In genomic region chr4:43778187-43778915, GRCh38 we compare ENCODE assay signal across 25 cellular contexts.
DNase-seq lines count a peak whose midpoint lies in the region; ATAC-seq lines count a peak whose summit lies in the region.
"Had no signal": no experiment of that assay in that cellular context is flagged by ENCODE, and none has a peak within 500 bp of the region (broad histone marks: within the 10 kb centered on the region; RNA-seq: fewer than 3 reads in every experiment).

No MANE protein-coding gene starts in this region.

- intact Hi-C loops in Right ventricle myocardium superior (cut with DNase I), result no loop called here

- no peaks in the 10 kb centered on the region for H3K9me3 Mint-ChIP-seq in memory B cell
- H3K9me3 Mint-ChIP-seq: activated CD4-positive, alpha-beta T cell treated with anti-CD3 and anti-CD28 coated beads, Interleukin-2, amount 10 ng/mL, durations not matched to agents 7 days and 5 days; activated T-helper 1 cell treated with anti-CD3 and anti-CD28 coated beads, Interleukin-12 subunit alpha, Interleukin-12 subunit beta, Interleukin-2, Interleukin-4 antibody, amounts not matched to agents 30 ng/mL and 10 ng/mL and 1 ng/mL, durations not matched to agents 14 hours and 24 hours and 36 hours; dendritic cell treated with granulocyte-macrophage colony-stimulating factor and Interleukin-4, amounts not matched to agents 40 ng/mL and 50 ng/mL, for 4 days; H9 had no signal

- ATAC-seq in GM18519 (IDR thresholded peaks at IDR 0.05; ENCODE audit: low FRiP score, unreplicated experiment) (peak; percentile 75), GM21528 (IDR thresholded peaks at IDR 0.05; ENCODE audit: low FRiP score, unreplicated experiment) (peak; percentile 57), HG03066 (IDR thresholded peaks at IDR 0.05; ENCODE audit: low read depth, unreplicated experiment) (peak; percentile 67), memory B cell (ENCODE audit: low read depth) (peak; percentile 27), Right ventricle myocardium superior (ENCODE audit: poor library complexity) (no peak), GM21447 (IDR thresholded peaks at IDR 0.05; ENCODE audit: unreplicated experiment) (no peak)
- ATAC-seq: activated naive CD4-positive, alpha-beta T cell treated with anti-CD3 and anti-CD28 coated beads, Interleukin-2, amount 50 U/mL, for 72 hours; stimulated activated naive CD8-positive, alpha-beta T cell treated with anti-CD3 and anti-CD28 coated beads, Interleukin-15, Interleukin-2, amounts not matched to agents 100 U/mL and 50 U/mL, for 24 hours had no signal

- DNase-seq in memory B cell (ENCODE audit: low spot score in 2 of 2) (no peak), A172 (ENCODE audit: low spot score) (no peak), Right ventricle myocardium superior (no peak)
- no peak for DNase-seq in activated CD4-positive, alpha-beta T cell treated with anti-CD3 and anti-CD28 coated beads, Interleukin-2, amount 50 U/mL, for 1 hour
- DNase-seq: activated CD4-positive, alpha-beta T cell treated with anti-CD3 and anti-CD28 coated beads, Interleukin-2, amount 10 ng/mL, durations not matched to agents 7 days and 5 days; aorta; caudate nucleus; GF-D8; H9; mesenchymal stem cell; NCI-H1436; NCI-H510A treated with DMSO at 0.1 percent for 48 hours; SK-N-SH; small intestine; stimulated activated CD4-positive, alpha-beta T cell treated with anti-CD3 and anti-CD28 coated beads, Interleukin-2, amount 100 ng/mL, for 24 hours; stimulated activated naive CD8-positive, alpha-beta T cell treated with anti-CD3 and anti-CD28 coated beads, Interleukin-15, Interleukin-2, amounts not matched to agents 100 U/mL and 50 U/mL, for 24 hours; T-helper 2 cell; tibial artery had no signal

- no peaks in the 10 kb centered on the region for H3K36me3 Mint-ChIP-seq in memory B cell
- H3K36me3 Mint-ChIP-seq: activated naive CD4-positive, alpha-beta T cell treated with anti-CD3 and anti-CD28 coated beads, Interleukin-2, amount 50 U/mL, for 72 hours had no signal

- H3K27ac Mint-ChIP-seq in memory B cell, result no peak overlapping the region
- H3K27ac Mint-ChIP-seq: activated CD4-positive, alpha-beta T cell treated with anti-CD3 and anti-CD28 coated beads, Interleukin-2, amount 10 ng/mL, durations not matched to agents 7 days and 5 days; activated naive CD4-positive, alpha-beta T cell treated with anti-CD3 and anti-CD28 coated beads, Interleukin-2, amount 50 U/mL, for 72 hours; activated T-helper 1 cell treated with anti-CD3 and anti-CD28 coated beads, Interleukin-12 subunit alpha, Interleukin-12 subunit beta, Interleukin-2, Interleukin-4 antibody, amounts not matched to agents 30 ng/mL and 10 ng/mL and 1 ng/mL, durations not matched to agents 14 hours and 24 hours and 36 hours; dendritic cell treated with granulocyte-macrophage colony-stimulating factor and Interleukin-4, amounts not matched to agents 40 ng/mL and 50 ng/mL, for 4 days; H9 had no signal

- no peak overlapping the region for H3K4me3 Mint-ChIP-seq in memory B cell
- H3K4me3 Mint-ChIP-seq: activated CD4-positive, alpha-beta T cell treated with anti-CD3 and anti-CD28 coated beads, Interleukin-2, amount 10 ng/mL, durations not matched to agents 7 days and 5 days; activated T-helper 1 cell treated with anti-CD3 and anti-CD28 coated beads, Interleukin-12 subunit alpha, Interleukin-12 subunit beta, Interleukin-2, Interleukin-4 antibody, amounts not matched to agents 30 ng/mL and 10 ng/mL and 1 ng/mL, durations not matched to agents 14 hours and 24 hours and 36 hours; dendritic cell treated with granulocyte-macrophage colony-stimulating factor and Interleukin-4, amounts not matched to agents 40 ng/mL and 50 ng/mL, for 4 days; H9 had no signal

- no peaks in the 10 kb centered on the region for H3K4me1 Mint-ChIP-seq in memory B cell
- H3K4me1 Mint-ChIP-seq: activated CD4-positive, alpha-beta T cell treated with anti-CD3 and anti-CD28 coated beads, Interleukin-2, amount 10 ng/mL, durations not matched to agents 7 days and 5 days had no signal

- H3K27me3 Mint-ChIP-seq in memory B cell, result no peaks in the 10 kb centered on the region
- H3K27me3 Mint-ChIP-seq: activated CD4-positive, alpha-beta T cell treated with anti-CD3 and anti-CD28 coated beads, Interleukin-2, amount 10 ng/mL, durations not matched to agents 7 days and 5 days; dendritic cell treated with granulocyte-macrophage colony-stimulating factor and Interleukin-4, amounts not matched to agents 40 ng/mL and 50 ng/mL, for 4 days had no signal

Comparison
In these comparisons a context has a peak if more than half of its experiments do, and no peak if none do; other contexts are left out.
1. ATAC-seq: peak in GM18519 (single experiment), GM21528 (single experiment), HG03066 (single experiment) and memory B cell (single experiment); none in Right ventricle myocardium superior (single experiment) and GM21447 (single experiment).